ENCODE assay signal across 8 cellular contexts in genomic region chr11:57323503-57324153, GRCh38. TPM values are rescaled to one million over a fixed set of nuclear protein-coding genes. Genes with fewer than 3 reads are reported as not detected.
DNase-seq lines count a peak whose midpoint lies in the region; FAIRE-seq and TF ChIP-seq lines count a peak whose summit lies in the region.

No MANE protein-coding gene starts in this region.

- H3K4me2 ChIP-seq in endothelial cell of umbilical vein (ENCODE audit: insufficient read depth, low read length) (peak overlapping the region; percentile 74), osteoblast (ENCODE audit: insufficient read depth, low read length) (peak overlapping the region; percentile 96)

- TF ChIP-seq POLR2A in Peyer's patch (IDR thresholded peaks at IDR 0.05) = no peak
- TF ChIP-seq POLR2A in endothelial cell of umbilical vein (IDR thresholded peaks at IDR 0.05; ENCODE audit: low read depth, low read length) = no peak
- no peak for TF ChIP-seq POLR2A in H54 (IDR thresholded peaks at IDR 0.05; ENCODE audit: low read depth, low read length)

- H4K20me1 ChIP-seq in endothelial cell of umbilical vein (replicated peaks; ENCODE audit: control insufficient read depth, extremely low read depth, insufficient read depth, low read length) (no peaks in the 10 kb centered on the region), osteoblast (ENCODE audit: insufficient read depth, low read length) (peaks cover 25% of the 10 kb centered on the region)

- peak overlapping the region; percentile 79 for H3K4me3 ChIP-seq in Caco-2 (ENCODE audit: low read depth, low read length)
- peak overlapping the region; percentile 67 to 95 (median 84) for H3K4me3 ChIP-seq in Peyer's patch
- H3K4me3 ChIP-seq in endothelial cell of umbilical vein (replicated peaks in 1 of 3; ENCODE audit: insufficient read depth in 1 of 3, low read depth in 1 of 3, low read length in 3 of 3) = peak overlapping the region; percentile 58 to 86 (median 63)
- peak overlapping the region; percentile 96 for H3K4me3 ChIP-seq in osteoblast (ENCODE audit: insufficient read depth, low read length)

- H3K9me3 ChIP-seq in Caco-2 = no peaks in the 10 kb centered on the region
- no peaks in the 10 kb centered on the region for H3K9me3 ChIP-seq in Peyer's patch
- H3K9me3 ChIP-seq in endothelial cell of umbilical vein (replicated peaks; ENCODE audit: control insufficient read depth, insufficient read depth, low read length) = no peaks in the 10 kb centered on the region
- H3K9me3 ChIP-seq in osteoblast (ENCODE audit: low read depth, low read length) = no peaks in the 10 kb centered on the region

- H3K36me3 ChIP-seq in Caco-2 (ENCODE audit: control insufficient read depth, insufficient read depth, low read length) (peaks cover 3% of the 10 kb centered on the region), Peyer's patch (peaks cover 0 to 40% (median 0%) of the 10 kb centered on the region in 3 donors), endothelial cell of umbilical vein (ENCODE audit: control insufficient read depth in 2 of 2, extremely low read depth in 1 of 2, insufficient read depth in 2 of 2, low read length in 2 of 2) (peaks cover 7 to 25% of the 10 kb centered on the region in 2 experiments), osteoblast (ENCODE audit: insufficient read depth, low read length) (peaks cover 48% of the 10 kb centered on the region)

- BruUV-seq in Caco-2 (replicated peaks; lab: Mats Ljungman, UMichigan) (no TSS peak), endothelial cell of umbilical vein (replicated peaks; lab: Mats Ljungman, UMichigan) (TSS peak; percentile 4)

- no peaks in the 10 kb centered on the region for H3K9me3 Mint-ChIP-seq in Caco-2 (ENCODE audit: unreplicated experiment)

- FAIRE-seq in endothelial cell of umbilical vein (lab: Jason Lieb, UNC) = peak; percentile 50
- no peak for FAIRE-seq in H54 (lab: Jason Lieb, UNC)

- no peaks in the 10 kb centered on the region for H3K27me3 Mint-ChIP-seq in Caco-2 (ENCODE audit: insufficient read depth, unreplicated experiment)

- peak overlapping the region; percentile 70 for H3K9ac ChIP-seq in endothelial cell of umbilical vein (replicated peaks; ENCODE audit: extremely low read depth, insufficient read depth, low read length)

- H3K36me3 Mint-ChIP-seq in Caco-2 (ENCODE audit: insufficient read depth, unreplicated experiment) = peaks cover 68% of the 10 kb centered on the region

- H2AFZ ChIP-seq in endothelial cell of umbilical vein (ENCODE audit: low read depth, low read length) (no peak overlapping the region), osteoblast (ENCODE audit: low read length) (peak overlapping the region; percentile 64)

- H3K9me1 ChIP-seq in endothelial cell of umbilical vein (replicated peaks; ENCODE audit: control insufficient read depth, extremely low read depth, insufficient read depth, low read length) = no peaks in the 10 kb centered on the region

- intact Hi-C loops in Caco-2 (cut with micrococcal nuclease; ENCODE audit: unreplicated experiment) (loop anchor here (2.0 kb wide), 1 partner anchor 35 kb away; no protein-coding TSS in a partner anchor), endothelial cell of umbilical vein (cut with micrococcal nuclease) (loop anchor here (2.0 kb wide), 2 partner anchors 35 to 45 kb away; no protein-coding TSS in a partner anchor)

- DNase-seq in Caco-2 = no peak
- DNase-seq in Peyer's patch = no peak
- DNase-seq in endothelial cell of umbilical vein (ENCODE audit: low read depth, low spot score) = peak; percentile 8
- DNase-seq in osteoblast (ENCODE audit: insufficient read length, low spot score, missing footprints) = peak; percentile 88
- DNase-seq in NCI-H1105 (lab: John Stamatoyannopoulos, UW) = no peak
- DNase-seq in NCI-H2196 (lab: John Stamatoyannopoulos, UW; ENCODE audit: unreplicated experiment) = no peak
- no peak for DNase-seq in cerebellar cortex (ENCODE audit: low spot score)
- no peak for DNase-seq in H54 (ENCODE audit: insufficient read length, low spot score)

- CTCF ChIA-PET in Caco-2 (lab: Charles Lee) = interaction anchor here (0.7 to 1.7 kb wide), 2 partner anchors 12 to 22 kb away, joined by 3 to 9 read pairs; no protein-coding TSS in a partner anchor
- CTCF ChIA-PET in endothelial cell of umbilical vein (lab: Charles Lee) = interaction anchor here (0.9 to 4.0 kb wide), 7 partner anchors 8 to 482 kb away, joined by 3 to 37 read pairs (median 5); partner anchors contain the start of gene SSRP1

- peak overlapping the region; percentile 74 to 97 (median 91) for H3K27ac ChIP-seq in Peyer's patch
- H3K27ac ChIP-seq in endothelial cell of umbilical vein (ENCODE audit: insufficient read depth, low read depth, low read length) = peak overlapping the region; percentile 32
- H3K27ac ChIP-seq in osteoblast (ENCODE audit: low read depth, low read length) = peak overlapping the region; percentile 97

- H3K4me1 ChIP-seq in Caco-2 = peaks cover 52% of the 10 kb centered on the region
- H3K4me1 ChIP-seq in Peyer's patch = peaks cover 0 to 62% (median 8%) of the 10 kb centered on the region in 4 donors
- peaks cover 37% of the 10 kb centered on the region for H3K4me1 ChIP-seq in endothelial cell of umbilical vein (ENCODE audit: control insufficient read depth, extremely low read depth, insufficient read depth, low read length)
- peaks cover 41% of the 10 kb centered on the region for H3K4me1 ChIP-seq in osteoblast (ENCODE audit: insufficient read depth, low read length)

- H3K79me2 ChIP-seq in endothelial cell of umbilical vein (ENCODE audit: control insufficient read depth, insufficient read depth, low read length) = peaks cover 17% of the 10 kb centered on the region
- peaks cover 51% of the 10 kb centered on the region for H3K79me2 ChIP-seq in osteoblast (ENCODE audit: insufficient read depth, low read length)

- peak overlapping the region; percentile 88 for H3K4me3 Mint-ChIP-seq in Caco-2 (ENCODE audit: unreplicated experiment)

- dilution Hi-C loops in endothelial cell of umbilical vein (cut with MboI; ENCODE audit: extremely low pct_ligation_motif_present, low sequenced_read_pairs) = no loop called here

- TF ChIP-seq CTCF in Caco-2 (IDR thresholded peaks at IDR 0.05; ENCODE audit: insufficient read depth in 1 of 2, low read depth in 1 of 2, low read length in 1 of 2, severe bottlenecking in 1 of 2, unreplicated experiment in 1 of 2) = no peak
- TF ChIP-seq CTCF in Peyer's patch (IDR thresholded peaks at IDR 0.05) = no peak
- TF ChIP-seq CTCF in endothelial cell of umbilical vein (IDR thresholded peaks at IDR 0.05; ENCODE audit: extremely low read depth in 1 of 2, insufficient read depth in 1 of 2, low read depth in 1 of 2, low read length in 2 of 2) = no peak
- TF ChIP-seq CTCF in osteoblast (IDR thresholded peaks at IDR 0.05; ENCODE audit: extremely low read depth, low read depth, low read length) = no peak

- H3K4me1 Mint-ChIP-seq in Caco-2 (ENCODE audit: low read depth, unreplicated experiment) = peaks cover 54% of the 10 kb centered on the region

- POLR2A ChIA-PET in Caco-2 (lab: Charles Lee) = interaction anchor here (0.6 to 2.2 kb wide), 4 partner anchors 12 to 745 kb away, joined by 3 to 31 read pairs (median 12); partner anchors contain the start of gene SSRP1
- POLR2A ChIA-PET in endothelial cell of umbilical vein (lab: Charles Lee) = interaction anchor here (0.6 to 3.4 kb wide), 3 partner anchors 12 to 76 kb away, joined by 3 to 23 read pairs (median 5); no protein-coding TSS in a partner anchor

- H3K27ac Mint-ChIP-seq in Caco-2 (ENCODE audit: unreplicated experiment) = peak overlapping the region; percentile 63

- H3K27me3 ChIP-seq in Caco-2 (replicated peaks; ENCODE audit: control insufficient read depth, insufficient read depth, low read length) (no peaks in the 10 kb centered on the region), Peyer's patch (no peaks in the 10 kb centered on the region), endothelial cell of umbilical vein (ENCODE audit: control insufficient read depth in 2 of 2, insufficient read depth in 2 of 2, low read length in 2 of 2) (no peaks in the 10 kb centered on the region), osteoblast (ENCODE audit: insufficient read depth, low read length) (no peaks in the 10 kb centered on the region)

RNA-seq across cellular contexts. Expression of gene TNKS1BP1, which starts 1.1 kb away (rescaled TPM):
- 107 and 120 TPM in 2 replicates for total RNA-seq in Caco-2 (2022)
- total RNA-seq in Peyer's patch = 100 to 1,000 TPM in 3 of 4 donors, 10 to 100 TPM in 1; 91.8 to 156 (median 139) TPM
- 93.6 and 111 TPM in 2 replicates for total RNA-seq in endothelial cell of umbilical vein
- polyA plus RNA-seq in endothelial cell of umbilical vein = 48.9 and 54.6 TPM in 2 replicates
- polyA plus RNA-seq in endothelial cell of umbilical vein (2011; cell fraction: cytosol; rRNA removed) = 41.5 and 43.0 TPM in 2 replicates
- polyA plus RNA-seq in endothelial cell of umbilical vein (2011; cell fraction: nucleus; rRNA removed) = 114 and 135 TPM in 2 replicates
- polyA plus RNA-seq in endothelial cell of umbilical vein (2012) = 85.2 and 116 TPM in 2 replicates
- polyA minus RNA-seq in endothelial cell of umbilical vein = 77.6 and 97.5 TPM in 2 replicates
- 11.9 TPM for polyA minus RNA-seq in endothelial cell of umbilical vein (2011; cell fraction: cytosol; rRNA and poly(A)+ RNA removed)
- polyA minus RNA-seq in endothelial cell of umbilical vein (2011; cell fraction: nucleus; rRNA and poly(A)+ RNA removed) = 36.8 and 38.3 TPM in 2 replicates
- total RNA-seq in osteoblast = 71.6 and 74.6 TPM in 2 replicates

RNA-seq across cellular contexts. Expression of gene SSRP1, which starts 12.1 kb away (rescaled TPM):
- total RNA-seq in Caco-2 (2022) (206 and 212 TPM in 2 replicates), Peyer's patch (100 to 1,000 TPM in 1 of 4 donors, 10 to 100 TPM in 3; 39.9 to 106 (median 50.6) TPM), endothelial cell of umbilical vein (140 and 146 TPM in 2 replicates), osteoblast (55.4 and 58.0 TPM in 2 replicates)
- polyA plus RNA-seq in endothelial cell of umbilical vein = 123 and 130 TPM in 2 replicates
- polyA plus RNA-seq in endothelial cell of umbilical vein (2011; cell fraction: cytosol; rRNA removed) = 150 and 190 TPM in 2 replicates
- polyA plus RNA-seq in endothelial cell of umbilical vein (2011; cell fraction: nucleus; rRNA removed) = 106 and 107 TPM in 2 replicates
- 106 and 145 TPM in 2 replicates for polyA plus RNA-seq in endothelial cell of umbilical vein (2012)
- 121 and 142 TPM in 2 replicates for polyA minus RNA-seq in endothelial cell of umbilical vein
- 156 TPM for polyA minus RNA-seq in endothelial cell of umbilical vein (2011; cell fraction: cytosol; rRNA and poly(A)+ RNA removed)
- polyA minus RNA-seq in endothelial cell of umbilical vein (2011; cell fraction: nucleus; rRNA and poly(A)+ RNA removed) = 22.6 and 36.0 TPM in 2 replicates

RNA-seq across cellular contexts. Expression of gene P2RX3, which starts 14.5 kb away (rescaled TPM):
- not detected in 2 replicates for total RNA-seq in Caco-2 (2022)
- total RNA-seq in Peyer's patch = under 1 TPM in 1 of 4 donors, not detected in 3; 0.80 TPM
- total RNA-seq in endothelial cell of umbilical vein = not detected in 2 replicates
- polyA plus RNA-seq in endothelial cell of umbilical vein = not detected in 2 replicates
- polyA plus RNA-seq in endothelial cell of umbilical vein (2011; cell fraction: cytosol; rRNA removed) = not detected in 2 replicates
- polyA plus RNA-seq in endothelial cell of umbilical vein (2011; cell fraction: nucleus; rRNA removed) = not detected in 2 replicates
- polyA plus RNA-seq in endothelial cell of umbilical vein (2012) = not detected in 2 replicates
- not detected in 2 replicates for polyA minus RNA-seq in endothelial cell of umbilical vein
- polyA minus RNA-seq in endothelial cell of umbilical vein (2011; cell fraction: cytosol; rRNA and poly(A)+ RNA removed) = not detected
- polyA minus RNA-seq in endothelial cell of umbilical vein (2011; cell fraction: nucleus; rRNA and poly(A)+ RNA removed) = not detected in 2 replicates
- not detected in 2 replicates for total RNA-seq in osteoblast

RNA-seq across cellular contexts. Expression of gene PRG3, which starts 57.3 kb away (rescaled TPM):
- total RNA-seq in Caco-2 (2022) (not detected in 2 replicates), Peyer's patch (not detected), endothelial cell of umbilical vein (not detected in 2 replicates), osteoblast (not detected in 2 replicates)
- polyA plus RNA-seq in endothelial cell of umbilical vein = not detected in 2 replicates
- not detected in 2 replicates for polyA plus RNA-seq in endothelial cell of umbilical vein (2011; cell fraction: cytosol; rRNA removed)
- not detected in 2 replicates for polyA plus RNA-seq in endothelial cell of umbilical vein (2011; cell fraction: nucleus; rRNA removed)
- polyA plus RNA-seq in endothelial cell of umbilical vein (2012) = not detected in 2 replicates
- not detected in 2 replicates for polyA minus RNA-seq in endothelial cell of umbilical vein
- not detected for polyA minus RNA-seq in endothelial cell of umbilical vein (2011; cell fraction: cytosol; rRNA and poly(A)+ RNA removed)
- not detected in 2 replicates for polyA minus RNA-seq in endothelial cell of umbilical vein (2011; cell fraction: nucleus; rRNA and poly(A)+ RNA removed)

Comparison
In these comparisons a context has a peak if more than half of its experiments do, and no peak if none do; other contexts are left out.
1. DNase-seq: peak in endothelial cell of umbilical vein (single experiment) and osteoblast (single experiment); none in Caco-2 (0 of 2), Peyer's patch (0 of 3), NCI-H1105 (single experiment), NCI-H2196 (single experiment), cerebellar cortex (single experiment) and H54 (single experiment).
2. H3K27ac ChIP-seq: peak in every context shown above with its lines; median percentile 97 in osteoblast; 91 in Peyer's patch; 32 in endothelial cell of umbilical vein.
3. Peak in every context shown above with its lines, with median percentiles within 50 percentile points of each other: H3K4me3 ChIP-seq.